In the genomic region with DNA sequence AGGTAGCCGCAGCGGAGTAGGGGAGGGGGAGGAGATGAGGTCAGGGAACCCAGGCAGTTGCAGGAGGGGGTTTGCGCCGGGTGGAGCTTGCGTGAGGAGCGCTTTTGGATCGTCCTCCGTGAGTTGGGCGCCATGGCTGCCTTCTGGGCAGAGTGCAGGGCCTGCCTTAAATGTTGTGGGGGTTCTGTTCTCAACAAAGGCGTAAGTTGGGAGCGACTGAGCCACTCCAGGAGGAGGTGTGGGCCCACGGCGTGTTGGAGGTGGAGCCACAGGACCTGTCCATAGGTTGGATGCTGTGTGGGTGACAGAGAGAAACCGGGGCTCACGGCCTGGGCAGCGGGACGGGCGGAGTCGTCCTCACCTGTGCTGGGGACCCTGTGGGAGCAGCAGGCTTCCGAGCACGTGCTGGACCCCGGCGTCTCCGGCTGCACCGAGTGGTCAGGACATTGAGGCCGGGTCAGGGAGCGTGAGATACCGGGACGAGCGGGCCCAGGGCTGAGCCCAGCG, we compare ENCODE assay signal across 9 cellular contexts. TPM values are rescaled to one million over a fixed set of nuclear protein-coding genes. Genes with fewer than 3 reads are reported as not detected.
DNase-seq lines count a peak whose midpoint lies in the region; ATAC-seq, FAIRE-seq and TF ChIP-seq lines count a peak whose summit lies in the region.
"Had no signal": no experiment of that assay in that cellular context is flagged by ENCODE, and none has a peak within 500 bp of the region (broad histone marks: within the 10 kb centered on the region; RNA-seq: fewer than 3 reads in every experiment).

No MANE protein-coding gene starts in this region.

- DNase-seq in hepatocyte (ENCODE audit: low spot score) (no peak), small intestine (peak; percentile 86), SIG-M5 treated with dmso at 0.1 percent for 504 hours (lab: John Stamatoyannopoulos, UW; ENCODE audit: unreplicated experiment) (no peak)

- H3K27ac Mint-ChIP-seq in activated T-helper 17 cell treated with anti-CD3 and anti-CD28 coated beads, Interleukin-2, amount 50 U/mL, for 72 hours, result peak overlapping the region; percentile 96

- H3K4me1 Mint-ChIP-seq in activated T-helper 17 cell treated with anti-CD3 and anti-CD28 coated beads, Interleukin-2, amount 50 U/mL, for 72 hours, result peaks cover 13% of the 10 kb centered on the region

- H2AFZ ChIP-seq in hepatocyte, result peak overlapping the region; percentile 76

- H3K9me3 ChIP-seq in HUES64 (ENCODE audit: insufficient read depth, low read depth, low read length), result no peaks in the 10 kb centered on the region
- H3K9me3 ChIP-seq in hepatocyte (ENCODE audit: low read depth), result no peaks in the 10 kb centered on the region
- H3K9me3 ChIP-seq in small intestine (ENCODE audit: control insufficient read depth, low read depth), result no peaks in the 10 kb centered on the region

- H3K36me3 ChIP-seq in HUES64 (ENCODE audit: insufficient read depth, low read length) (peaks cover 11% of the 10 kb centered on the region; the same call in 1 of the 2 replicates), hepatocyte (replicated peaks; ENCODE audit: insufficient read depth, low read depth) (no peaks in the 10 kb centered on the region), small intestine (ENCODE audit: control insufficient read depth in 2 of 2, insufficient read depth in 2 of 2, low read length in 2 of 2) (peaks cover 7 to 10% of the 10 kb centered on the region in 2 donors)

- H3K4me1 ChIP-seq in HUES64 (ENCODE audit: insufficient read depth, low read length) (peaks cover 20% of the 10 kb centered on the region), hepatocyte (ENCODE audit: insufficient read depth) (peaks cover 19% of the 10 kb centered on the region), small intestine (ENCODE audit: control insufficient read depth in 2 of 2, insufficient read depth in 1 of 2, low read depth in 1 of 2, low read length in 1 of 2) (peaks cover 1 to 4% of the 10 kb centered on the region in 2 donors)

- H3K27me3 ChIP-seq in HUES64 (ENCODE audit: insufficient read depth, low read length), result peaks cover 26% of the 10 kb centered on the region
- no peaks in the 10 kb centered on the region for H3K27me3 ChIP-seq in hepatocyte
- H3K27me3 ChIP-seq in small intestine (ENCODE audit: control insufficient read depth in 2 of 2, insufficient read depth in 2 of 2, low read length in 2 of 2), result peaks cover 0 to 3% of the 10 kb centered on the region in 2 donors

- H3K9me3 Mint-ChIP-seq in activated T-helper 17 cell treated with anti-CD3 and anti-CD28 coated beads, Interleukin-2, amount 50 U/mL, for 72 hours, result no peaks in the 10 kb centered on the region

- H3K9ac ChIP-seq in HUES64 (ENCODE audit: low read depth, low read length), result peak overlapping the region; percentile 19; the same call in 1 of the 2 replicates

- H4K20me1 ChIP-seq in hepatocyte (ENCODE audit: insufficient read depth, poor library complexity, severe bottlenecking), result no peaks in the 10 kb centered on the region

- 50% methylated on average over 31 of the region's 31 CpGs for WGBS in HUES64
- WGBS in hepatocyte (ENCODE audit: low lambda C conversion rate, missing lambda C conversion rate), result 57% methylated on average over 31 of the region's 31 CpGs
- 5 to 18% (median 10%) methylated on average over 30 to 31 of the region's 31 CpGs for WGBS in small intestine, 3 donors

- H3K79me2 ChIP-seq in hepatocyte, result no peaks in the 10 kb centered on the region

- no peak for FAIRE-seq in small intestine (lab: Jason Lieb, UNC)

- H3K4me3 ChIP-seq in HUES64 (ENCODE audit: low read length), result peak overlapping the region; percentile 57
- peak overlapping the region; percentile 99 for H3K4me3 ChIP-seq in hepatocyte
- peak overlapping the region; percentile 47 to 60 for H3K4me3 ChIP-seq in small intestine (ENCODE audit: low read depth in 1 of 2, low read length in 2 of 2)

- H3K27me3 Mint-ChIP-seq in activated T-helper 17 cell treated with anti-CD3 and anti-CD28 coated beads, Interleukin-2, amount 50 U/mL, for 72 hours, result no peaks in the 10 kb centered on the region

- H3K4me3 Mint-ChIP-seq in activated T-helper 17 cell treated with anti-CD3 and anti-CD28 coated beads, Interleukin-2, amount 50 U/mL, for 72 hours, result peak overlapping the region; percentile 97

- peak; percentile 63 for ATAC-seq in activated T-helper 17 cell treated with anti-CD3 and anti-CD28 coated beads, Interleukin-2, amount 50 U/mL, for 72 hours (replicated peaks)
- no peak for ATAC-seq in HG03378 (IDR thresholded peaks at IDR 0.05; ENCODE audit: unreplicated experiment)
- ATAC-seq in HG03469 (IDR thresholded peaks at IDR 0.05; ENCODE audit: unreplicated experiment), result no peak
- ATAC-seq in HG02610 (IDR thresholded peaks at IDR 0.05; ENCODE audit: unreplicated experiment), result no peak

- TF ChIP-seq CTCF in hepatocyte (IDR thresholded peaks at IDR 0.05; ENCODE audit: poor library complexity), result no peak

- peak overlapping the region; percentile 98 for H3K4me2 ChIP-seq in hepatocyte

- H3K9me2 ChIP-seq in hepatocyte (replicated peaks; ENCODE audit: insufficient read depth), result no peaks in the 10 kb centered on the region

- H3K36me3 Mint-ChIP-seq in activated T-helper 17 cell treated with anti-CD3 and anti-CD28 coated beads, Interleukin-2, amount 50 U/mL, for 72 hours (ENCODE audit: low read depth), result peaks cover 40% of the 10 kb centered on the region

- H3K27ac ChIP-seq in HUES64 (ENCODE audit: low read depth, low read length) (no peak overlapping the region), hepatocyte (no peak overlapping the region), small intestine (ENCODE audit: low read depth in 1 of 2, low read length in 1 of 2) (peak overlapping the region; percentile 81 to 82)

RNA-seq across cellular contexts. Expression of a gene that starts 1.1 kb away (rescaled TPM):
- polyA plus RNA-seq in HUES64 (2013, experiment 1 of 2), result 16.6 TPM
- 19.9 TPM for polyA plus RNA-seq in HUES64 (2013, experiment 2 of 2)
- total RNA-seq in activated T-helper 17 cell treated with anti-CD3 and anti-CD28 coated beads, Interleukin-2, amount 50 U/mL, for 72 hours, result 100 to 1,000 TPM in 1 of 2 donors, 10 to 100 TPM in 1; 31.7 to 196 TPM
- total RNA-seq in hepatocyte, result 12.0 and 19.2 TPM in 2 replicates
- polyA plus RNA-seq in hepatocyte (27.9 and 44.0 TPM in 2 replicates), small intestine (100 to 1,000 TPM; 118 to 154 (median 127) TPM)

RNA-seq across cellular contexts. Expression of a gene that starts 9.7 kb away (rescaled TPM):
- not detected for polyA plus RNA-seq in HUES64 (2013, experiment 1 of 2)
- not detected for polyA plus RNA-seq in HUES64 (2013, experiment 2 of 2)
- 1 to 10 TPM in 1 of 2 donors, under 1 TPM in 1; 0.43 to 2.2 TPM for total RNA-seq in activated T-helper 17 cell treated with anti-CD3 and anti-CD28 coated beads, Interleukin-2, amount 50 U/mL, for 72 hours
- total RNA-seq in hepatocyte, result not detected in 2 replicates
- polyA plus RNA-seq in hepatocyte, result 1.4 TPM in 1 of 2 replicates, not detected in the other
- 10 to 100 TPM; 42.2 to 72.4 (median 45.0) TPM for polyA plus RNA-seq in small intestine

RNA-seq across cellular contexts. Expression of a gene that starts 11.5 kb away (rescaled TPM):
- polyA plus RNA-seq in HUES64 (2013, experiment 1 of 2), result not detected
- not detected for polyA plus RNA-seq in HUES64 (2013, experiment 2 of 2)
- not detected for total RNA-seq in activated T-helper 17 cell treated with anti-CD3 and anti-CD28 coated beads, Interleukin-2, amount 50 U/mL, for 72 hours
- not detected in 2 replicates for total RNA-seq in hepatocyte
- 0.36 TPM in 1 of 2 replicates, not detected in the other for polyA plus RNA-seq in hepatocyte
- not detected for polyA plus RNA-seq in small intestine
- total RNA-seq: T-helper 2 cell treated with Interferon-gamma antibody and Interleukin-4, amounts not matched to agents 100 ng/mL and 5 ng/mL, for 36 hours had no signal

RNA-seq across cellular contexts. Expression of a gene that starts 19.7 kb away (rescaled TPM):
- 152 TPM for polyA plus RNA-seq in HUES64 (2013, experiment 1 of 2)
- polyA plus RNA-seq in HUES64 (2013, experiment 2 of 2), result 233 TPM
- 100 to 1,000 TPM; 187 to 261 TPM for total RNA-seq in activated T-helper 17 cell treated with anti-CD3 and anti-CD28 coated beads, Interleukin-2, amount 50 U/mL, for 72 hours
- 59.2 and 74.6 TPM in 2 replicates for total RNA-seq in hepatocyte
- polyA plus RNA-seq in hepatocyte (504 and 535 TPM in 2 replicates), small intestine (100 to 1,000 TPM in 1 of 3 donors, 10 to 100 TPM in 2; 21.7 to 490 (median 71.3) TPM)

RNA-seq across cellular contexts. Expression of a gene that starts 26.0 kb away (rescaled TPM):
- 343 TPM for polyA plus RNA-seq in HUES64 (2013, experiment 1 of 2)
- polyA plus RNA-seq in HUES64 (2013, experiment 2 of 2), result 396 TPM
- total RNA-seq in activated T-helper 17 cell treated with anti-CD3 and anti-CD28 coated beads, Interleukin-2, amount 50 U/mL, for 72 hours, result 10 to 100 TPM; 95.7 to 97.1 TPM
- total RNA-seq in hepatocyte, result 98.0 and 98.9 TPM in 2 replicates
- 159 and 201 TPM in 2 replicates for polyA plus RNA-seq in hepatocyte
- polyA plus RNA-seq in small intestine, result 100 to 1,000 TPM in 1 of 3 donors, 10 to 100 TPM in 1, 1 to 10 TPM in 1; 8.9 to 520 (median 50.0) TPM

Comparison
In these comparisons a context has a peak if more than half of its experiments do, and no peak if none do; other contexts are left out.
1. H3K27ac ChIP-seq: peak in small intestine (2 of 2); none in HUES64 (single experiment) and hepatocyte (single experiment).
2. Peak in every context shown above with its lines, with median percentiles within 50 percentile points of each other: H3K4me3 ChIP-seq.